In the genomic region with DNA sequence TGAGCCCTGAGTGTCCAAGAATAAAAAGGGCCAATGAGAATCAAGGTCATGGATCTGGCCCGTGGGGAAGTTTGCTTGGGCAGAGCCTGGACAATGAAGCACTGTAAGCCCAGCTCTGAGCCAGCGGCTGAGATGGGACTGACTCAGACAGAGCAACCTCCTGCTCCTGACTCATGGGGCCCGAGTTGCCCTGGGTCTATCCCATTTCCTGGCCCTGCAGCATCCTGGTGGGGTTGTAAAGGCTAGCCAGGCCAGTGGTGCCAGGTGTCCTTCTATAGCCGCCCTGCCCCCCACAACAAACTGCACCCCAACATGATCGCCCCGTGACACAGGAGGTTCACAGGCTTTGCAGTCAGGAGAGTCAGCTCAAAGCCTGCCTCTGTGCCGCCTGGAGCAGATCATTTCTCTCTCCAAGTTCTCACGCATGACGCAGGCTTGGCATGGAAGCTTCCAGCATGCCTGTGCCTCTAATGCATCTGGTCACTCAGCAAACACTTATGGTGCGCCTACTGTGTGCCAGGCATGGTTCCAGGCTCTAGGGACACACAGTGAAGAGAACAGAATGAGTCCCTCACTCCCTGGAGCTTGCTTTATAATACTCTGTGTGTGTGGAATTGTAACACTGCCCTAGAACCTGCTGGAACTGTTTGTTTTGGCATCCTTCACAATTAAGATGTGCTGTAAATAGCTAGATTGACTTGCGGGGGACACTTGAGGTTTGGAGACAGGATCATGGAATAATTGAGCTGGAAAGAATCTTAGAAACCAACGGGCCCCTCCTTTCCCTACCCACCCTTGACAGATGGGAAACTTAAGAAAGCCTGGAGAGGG, we compare ENCODE assay signal across 9 cellular contexts. TPM values are rescaled to one million over a fixed set of nuclear protein-coding genes. Genes with fewer than 3 reads are reported as not detected.
DNase-seq lines count a peak whose midpoint lies in the region; TF ChIP-seq lines count a peak whose summit lies in the region.
"Had no signal": no experiment of that assay in that cellular context is flagged by ENCODE, and none has a peak within 500 bp of the region (broad histone marks: within the 10 kb centered on the region; RNA-seq: fewer than 3 reads in every experiment).

No MANE protein-coding gene starts in this region.

- TF ChIP-seq POLR2A in erythroblast (IDR thresholded peaks at IDR 0.05; ENCODE audit: low read length): no peak

- H3K4me1 Mint-ChIP-seq in nephron progenitor cell: no peaks in the 10 kb centered on the region
- peaks cover 4% of the 10 kb centered on the region for H3K4me1 Mint-ChIP-seq in activated T-helper 2 cell treated with anti-CD3 and anti-CD28 coated beads, Interferon-gamma antibody, Interleukin-2, Interleukin-4, amounts not matched to agents 10 μg/mL and 5 μg/mL and 100 μg/mL, durations not matched to agents 14 hours and 24 hours and 36 hours (ENCODE audit: low read depth)
- H3K4me1 Mint-ChIP-seq: naive thymus-derived CD4-positive, alpha-beta T cell had no signal

- DNase-seq in HS-5 (ENCODE audit: low read depth) (peak; percentile 45), astrocyte of the hippocampus (ENCODE audit: low read depth, low spot score) (peak; percentile 82), iris pigment epithelial cell (ENCODE audit: low read depth) (peak; percentile 91), tibial artery (peak; percentile 28 to 80), nephron progenitor cell (no peak), erythroblast (lab: John Stamatoyannopoulos, UW) (no peak)
- DNase-seq in activated T-helper 2 cell treated with anti-CD3 and anti-CD28 coated beads, Interferon-gamma antibody, Interleukin-2, Interleukin-4, amounts not matched to agents 10 μg/mL and 5 μg/mL and 100 μg/mL, durations not matched to agents 14 hours and 24 hours and 36 hours (ENCODE audit: low spot score): no peak
- DNase-seq: central memory CD4-positive, alpha-beta T cell; naive thymus-derived CD4-positive, alpha-beta T cell had no signal

- H3K27ac ChIP-seq in tibial artery: peak overlapping the region; percentile 60 to 68

- H3K27me3 ChIP-seq in tibial artery: no peaks in the 10 kb centered on the region

- no peaks in the 10 kb centered on the region for H3K9me3 ChIP-seq in tibial artery

- H3K27ac Mint-ChIP-seq in nephron progenitor cell: no peak overlapping the region
- H3K27ac Mint-ChIP-seq in activated T-helper 2 cell treated with anti-CD3 and anti-CD28 coated beads, Interferon-gamma antibody, Interleukin-2, Interleukin-4, amounts not matched to agents 10 μg/mL and 5 μg/mL and 100 μg/mL, durations not matched to agents 14 hours and 24 hours and 36 hours: no peak overlapping the region
- H3K27ac Mint-ChIP-seq: naive thymus-derived CD4-positive, alpha-beta T cell had no signal

- H3K9me3 Mint-ChIP-seq in nephron progenitor cell: peaks cover 5% of the 10 kb centered on the region
- H3K9me3 Mint-ChIP-seq in activated T-helper 2 cell treated with anti-CD3 and anti-CD28 coated beads, Interferon-gamma antibody, Interleukin-2, Interleukin-4, amounts not matched to agents 10 μg/mL and 5 μg/mL and 100 μg/mL, durations not matched to agents 14 hours and 24 hours and 36 hours: no peaks in the 10 kb centered on the region

- H3K27me3 Mint-ChIP-seq in nephron progenitor cell (ENCODE audit: low read depth, poor library complexity): peaks cover 28% of the 10 kb centered on the region
- H3K27me3 Mint-ChIP-seq in activated T-helper 2 cell treated with anti-CD3 and anti-CD28 coated beads, Interferon-gamma antibody, Interleukin-2, Interleukin-4, amounts not matched to agents 10 μg/mL and 5 μg/mL and 100 μg/mL, durations not matched to agents 14 hours and 24 hours and 36 hours (ENCODE audit: low read depth): peaks cover 8% of the 10 kb centered on the region

- no peak for TF ChIP-seq CTCF in tibial artery (IDR thresholded peaks at IDR 0.05)
- TF ChIP-seq CTCF in nephron progenitor cell (IDR thresholded peaks at IDR 0.05): no peak

- no peaks in the 10 kb centered on the region for H3K36me3 ChIP-seq in tibial artery

- no peak overlapping the region for H3K4me3 ChIP-seq in tibial artery

- no peak overlapping the region for H3K4me3 Mint-ChIP-seq in nephron progenitor cell
- no peak overlapping the region for H3K4me3 Mint-ChIP-seq in activated T-helper 2 cell treated with anti-CD3 and anti-CD28 coated beads, Interferon-gamma antibody, Interleukin-2, Interleukin-4, amounts not matched to agents 10 μg/mL and 5 μg/mL and 100 μg/mL, durations not matched to agents 14 hours and 24 hours and 36 hours (ENCODE audit: low read depth)
- H3K4me3 Mint-ChIP-seq: naive thymus-derived CD4-positive, alpha-beta T cell had no signal

- H3K4me1 ChIP-seq in tibial artery: peaks cover 0 to 21% (median 15%) of the 10 kb centered on the region in 4 donors

- intact Hi-C loops in tibial artery (cut with DNase I; ENCODE audit: low total_unique reads): no loop called here
- intact Hi-C loops in activated T-helper 2 cell treated with anti-CD3 and anti-CD28 coated beads, Interferon-gamma antibody, Interleukin-2, Interleukin-4, amounts not matched to agents 10 μg/mL and 5 μg/mL and 100 μg/mL, durations not matched to agents 14 hours and 24 hours and 36 hours (cut with micrococcal nuclease): no loop called here

- no peaks in the 10 kb centered on the region for H3K36me3 Mint-ChIP-seq in nephron progenitor cell (ENCODE audit: low read depth)
- no peaks in the 10 kb centered on the region for H3K36me3 Mint-ChIP-seq in activated T-helper 2 cell treated with anti-CD3 and anti-CD28 coated beads, Interferon-gamma antibody, Interleukin-2, Interleukin-4, amounts not matched to agents 10 μg/mL and 5 μg/mL and 100 μg/mL, durations not matched to agents 14 hours and 24 hours and 36 hours (ENCODE audit: low read depth)
- H3K36me3 Mint-ChIP-seq: naive thymus-derived CD4-positive, alpha-beta T cell had no signal

RNA-seq across cellular contexts. Expression of a gene that starts 4.9 kb away (rescaled TPM):
- total RNA-seq in activated T-helper 2 cell treated with anti-CD3 and anti-CD28 coated beads, Interferon-gamma antibody, Interleukin-2, Interleukin-4, amounts not matched to agents 10 μg/mL and 5 μg/mL and 100 μg/mL, durations not matched to agents 14 hours and 24 hours and 36 hours: not detected in 2 replicates
- total RNA-seq: naive thymus-derived CD4-positive, alpha-beta T cell had no signal

RNA-seq across cellular contexts. Expression of a gene that starts 58.0 kb away (rescaled TPM):
- 79.8 and 83.4 TPM in 2 replicates for total RNA-seq in activated T-helper 2 cell treated with anti-CD3 and anti-CD28 coated beads, Interferon-gamma antibody, Interleukin-2, Interleukin-4, amounts not matched to agents 10 μg/mL and 5 μg/mL and 100 μg/mL, durations not matched to agents 14 hours and 24 hours and 36 hours

RNA-seq across cellular contexts. Expression of a gene that starts 59.8 kb away (rescaled TPM):
- total RNA-seq in activated T-helper 2 cell treated with anti-CD3 and anti-CD28 coated beads, Interferon-gamma antibody, Interleukin-2, Interleukin-4, amounts not matched to agents 10 μg/mL and 5 μg/mL and 100 μg/mL, durations not matched to agents 14 hours and 24 hours and 36 hours: not detected in 2 replicates
- total RNA-seq: naive thymus-derived CD4-positive, alpha-beta T cell had no signal

Comparison
In these comparisons a context has a peak if more than half of its experiments do, and no peak if none do; other contexts are left out.
1. DNase-seq: peak in HS-5 (single experiment), astrocyte of the hippocampus (single experiment), iris pigment epithelial cell (single experiment) and tibial artery (2 of 2); none in nephron progenitor cell (single experiment), erythroblast (0 of 2) and activated T-helper 2 cell treated with anti-CD3 and anti-CD28 coated beads, Interferon-gamma antibody, Interleukin-2, Interleukin-4, amounts not matched to agents 10 μg/mL and 5 μg/mL and 100 μg/mL, durations not matched to agents 14 hours and 24 hours and 36 hours (single experiment).